Comparison of ENCODE assay signal across 8 cellular contexts in the genomic region with DNA sequence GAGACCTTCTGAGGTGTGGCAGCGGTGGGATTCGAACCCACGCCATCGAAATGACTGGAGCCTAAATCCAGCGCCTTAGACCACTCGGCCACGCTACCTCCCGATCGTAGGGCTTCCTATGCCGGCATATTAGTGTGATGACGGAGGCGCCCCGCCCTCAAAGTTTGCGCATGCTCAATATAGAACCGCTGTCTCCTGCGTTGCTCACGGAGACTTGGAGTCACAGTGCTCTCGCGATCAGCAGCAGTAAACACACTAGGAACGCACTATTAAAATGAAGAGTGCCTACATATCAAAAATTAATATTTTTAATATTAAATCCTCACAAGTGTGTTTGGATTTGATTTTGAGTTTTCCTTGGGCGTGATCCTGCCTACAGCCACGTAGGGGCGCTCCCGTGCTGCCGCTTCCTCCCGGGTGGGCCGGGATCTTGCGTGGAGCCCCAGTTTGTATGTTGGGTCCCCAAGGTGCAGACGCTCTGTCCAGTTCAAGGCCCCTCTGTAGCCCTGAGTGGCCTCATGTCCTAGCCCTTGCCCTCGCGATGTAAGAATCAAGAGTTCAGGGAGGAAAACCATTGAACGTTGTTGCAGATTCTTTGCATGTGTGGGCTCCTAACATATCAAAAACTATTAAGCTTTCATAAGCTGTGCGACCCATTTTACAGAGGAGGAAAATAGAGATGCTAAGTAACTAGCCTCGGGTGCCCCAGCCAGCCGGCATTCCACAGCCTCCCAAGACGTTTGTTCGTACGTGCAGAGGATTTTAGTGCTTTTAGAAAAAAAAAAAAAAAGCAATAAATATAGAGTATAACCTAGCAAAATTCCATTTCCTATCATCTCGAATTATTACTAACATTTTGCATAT. TPM values are rescaled to one million over a fixed set of nuclear protein-coding genes. Genes with fewer than 3 reads are reported as not detected.
DNase-seq lines count a peak whose midpoint lies in the region; ATAC-seq, FAIRE-seq and TF ChIP-seq lines count a peak whose summit lies in the region.

No MANE protein-coding gene starts in this region.

- H3K36me3 ChIP-seq in ACC112 (ENCODE audit: insufficient read depth, low read length) (no peaks in the 10 kb centered on the region), Karpas-422 (ENCODE audit: insufficient read depth, low read length) (no peaks in the 10 kb centered on the region), esophagus squamous epithelium (no peaks in the 10 kb centered on the region)

- no peaks in the 10 kb centered on the region for H3K9me2 ChIP-seq in Karpas-422 (replicated peaks; ENCODE audit: insufficient read depth, low read length)

- H3K27ac ChIP-seq in ACC112 (ENCODE audit: low read depth, low read length) (no peak overlapping the region), Karpas-422 (ENCODE audit: low read length) (no peak overlapping the region), esophagus squamous epithelium (peak overlapping the region; percentile 67 to 99 (median 81))

- H3K9me3 ChIP-seq in Karpas-422 (ENCODE audit: low read length) (no peaks in the 10 kb centered on the region), esophagus squamous epithelium (no peaks in the 10 kb centered on the region)

- no peaks in the 10 kb centered on the region for H3K27me3 ChIP-seq in ACC112 (ENCODE audit: insufficient read depth, low read length)
- H3K27me3 ChIP-seq in Karpas-422 (ENCODE audit: low read length) = no peaks in the 10 kb centered on the region
- no peaks in the 10 kb centered on the region for H3K27me3 ChIP-seq in esophagus squamous epithelium

- no peaks in the 10 kb centered on the region for H4K20me1 ChIP-seq in Karpas-422 (ENCODE audit: insufficient read depth, low read depth, low read length)

- H3K79me2 ChIP-seq in ACC112 (ENCODE audit: control insufficient read depth, insufficient read depth, low read length, unreplicated experiment) (no peaks in the 10 kb centered on the region), Karpas-422 (ENCODE audit: low read length) (no peaks in the 10 kb centered on the region)

- DNase-seq in Karpas-422 (peak; percentile 95), RCC 7860 (ENCODE audit: low spot score) (peak; percentile 85), activated T-helper 1 cell treated with Interleukin-2 at 50 U/mL for 16 hours (ENCODE audit: low read depth) (peak; percentile 82), esophagus squamous epithelium (lab: John Stamatoyannopoulos, UW) (no peak), myocyte (ENCODE audit: low read depth) (peak; percentile 89)
- peak; percentile 85 to 91 for DNase-seq in stimulated activated CD8-positive, alpha-beta memory T cell treated with anti-CD3 and anti-CD28 coated beads, Interleukin-7, amount 100 ng/mL, for 1 hour (ENCODE audit: low read depth in 2 of 2)

- FAIRE-seq in RCC 7860 (lab: Jason Lieb, UNC) = no peak

- peak; percentile 74 to 96 (median 86) for TF ChIP-seq CTCF in esophagus squamous epithelium (IDR thresholded peaks at IDR 0.05)

- peak overlapping the region; percentile 96 for H3K4me2 ChIP-seq in Karpas-422 (ENCODE audit: low read depth, low read length, poor library complexity, severe bottlenecking)

- peak in 1 of 4 donors; percentile 43 for TF ChIP-seq POLR2A in esophagus squamous epithelium (IDR thresholded peaks at IDR 0.05)

- H2AFZ ChIP-seq in ACC112 (ENCODE audit: low read length, unreplicated experiment) = peak overlapping the region; percentile 85
- H2AFZ ChIP-seq in Karpas-422 (ENCODE audit: low read length) = peak overlapping the region; percentile 98

- peaks cover 24% of the 10 kb centered on the region for H3K4me1 ChIP-seq in ACC112 (ENCODE audit: control insufficient read depth, insufficient read depth, low read length, unreplicated experiment)
- H3K4me1 ChIP-seq in Karpas-422 (ENCODE audit: low read length) = peaks cover 42% of the 10 kb centered on the region
- H3K4me1 ChIP-seq in esophagus squamous epithelium = peaks cover 26 to 70% (median 41%) of the 10 kb centered on the region in 3 donors

- peak; percentile 35 for ATAC-seq in GM18909 (IDR thresholded peaks at IDR 0.05; ENCODE audit: poor library complexity, unreplicated experiment)

- H3K9ac ChIP-seq in Karpas-422 (ENCODE audit: low read length) = peak overlapping the region; percentile 72

- intact Hi-C loops in esophagus squamous epithelium (cut with DNase I) = no loop called here

- WGBS in esophagus squamous epithelium, 2 donors = 2 to 3% methylated on average over 36 to 38 of the region's 39 CpGs

- peak overlapping the region; percentile 79 for H3K4me3 ChIP-seq in ACC112 (ENCODE audit: low read depth, low read length)
- peak overlapping the region; percentile 82 for H3K4me3 ChIP-seq in Karpas-422 (ENCODE audit: low read length)
- peak overlapping the region; percentile 28 to 60 (median 54) for H3K4me3 ChIP-seq in esophagus squamous epithelium

RNA-seq across cellular contexts. Expression of gene EEF2K, which starts 10.2 kb away (rescaled TPM):
- total RNA-seq in Karpas-422 (2014; rRNA removed; shearing (Covaris generic); ENCODE audit: low replicate concordance) = 12.1 and 16.0 TPM in 2 replicates
- total RNA-seq in esophagus squamous epithelium = 10 to 100 TPM; 10.6 to 26.9 (median 16.2) TPM
- 19.8 and 22.2 TPM in 2 replicates for total RNA-seq in myocyte
- 10.4 TPM for polyA plus RNA-seq in myocyte (2012)

RNA-seq across cellular contexts. Expression of gene SDR42E2, which starts 33.6 kb away (rescaled TPM):
- not detected in 2 replicates for total RNA-seq in Karpas-422 (2014; rRNA removed; shearing (Covaris generic); ENCODE audit: low replicate concordance)
- total RNA-seq in esophagus squamous epithelium = not detected
- not detected in 2 replicates for total RNA-seq in myocyte
- 0.04 TPM for polyA plus RNA-seq in myocyte (2012)

Comparison
In these comparisons a context has a peak if more than half of its experiments do, and no peak if none do; other contexts are left out.
1. H3K27ac ChIP-seq: peak in esophagus squamous epithelium (4 of 4); none in ACC112 (single experiment) and Karpas-422 (single experiment).
2. Peak in every context shown above with its lines, with median percentiles within 50 percentile points of each other: H3K4me3 ChIP-seq.